In genomic region chr9:68672625-68673024, GRCh38 we compare ENCODE assay signal across 26 cellular contexts. TPM values are rescaled to one million over a fixed set of nuclear protein-coding genes. Genes with fewer than 3 reads are reported as not detected.
"Had no signal": no experiment of that assay in that cellular context is flagged by ENCODE, and none has a peak within 500 bp of the region (broad histone marks: within the 10 kb centered on the region; RNA-seq: fewer than 3 reads in every experiment).

No MANE protein-coding gene starts in this region.

- H3K4me1 Mint-ChIP-seq: naive thymus-derived CD8-positive, alpha-beta T cell; nephron had no signal

- DNase-seq: hippocampal formation; kidney; lower lobe of right lung; mammary epithelial cell; mesenchymal stem cell; naive thymus-derived CD8-positive, alpha-beta T cell; nucleus accumbens; pancreas; posterior cingulate gyrus; psoas muscle; right lobe of liver; stimulated activated CD4-positive, alpha-beta T cell treated with anti-CD3 and anti-CD28 coated beads, Interleukin-12 subunit alpha, Interleukin-12 subunit beta, amount 100 ng/mL, for 4 hours; stimulated activated CD4-positive, alpha-beta T cell treated with anti-CD3 and anti-CD28 coated beads, Interleukin-15, amount 100 ng/mL, for 24 hours; stimulated activated CD4-positive, alpha-beta T cell treated with anti-CD3 and anti-CD28 coated beads, Interleukin-2, amount 100 ng/mL, for 24 hours; stimulated activated CD4-positive, alpha-beta T cell treated with anti-CD3 and anti-CD28 coated beads, Interleukin-4, amount 100 ng/mL, for 1 hour; stimulated activated naive CD8-positive, alpha-beta T cell treated with anti-CD3 and anti-CD28 coated beads, Interleukin-15, Interleukin-2, amounts not matched to agents 100 U/mL and 50 U/mL, for 24 hours; stomach; testis; thyroid gland; transverse colon; upper lobe of left lung had no signal

- H3K27ac ChIP-seq: lower lobe of right lung, pancreas, psoas muscle, right lobe of liver, stomach, testis, thyroid gland, transverse colon, upper lobe of left lung, vagina had no signal

- H3K27me3 ChIP-seq: pancreas, right lobe of liver, testis, thyroid gland, upper lobe of left lung, vagina had no signal

- H3K4me3 Mint-ChIP-seq: naive thymus-derived CD8-positive, alpha-beta T cell; nephron; neural crest cell; stimulated activated naive B cell treated with anti-CD40 and anti-IgM and Interleukin-4, amounts not matched to agents 10 μg/mL and 1 μg/mL and 100 μg/mL, for 72 hours had no signal

- ATAC-seq: lower lobe of right lung; naive thymus-derived CD8-positive, alpha-beta T cell; pancreas; psoas muscle; right lobe of liver; stimulated activated naive CD8-positive, alpha-beta T cell treated with anti-CD3 and anti-CD28 coated beads, Interleukin-15, Interleukin-2, amounts not matched to agents 100 U/mL and 50 U/mL, for 24 hours had no signal

- H3K4me1 ChIP-seq: lower lobe of right lung, pancreas, psoas muscle, right lobe of liver, stomach, testis, thyroid gland, transverse colon, vagina had no signal

- H3K9me3 ChIP-seq: lower lobe of right lung, pancreas, psoas muscle, right lobe of liver, stomach, testis, thyroid gland, transverse colon, upper lobe of left lung, vagina had no signal

- H3K9me3 Mint-ChIP-seq: naive thymus-derived CD8-positive, alpha-beta T cell; nephron; neural crest cell had no signal

- H3K4me3 ChIP-seq: lower lobe of right lung, pancreas, psoas muscle, right lobe of liver, stomach, testis, thyroid gland, transverse colon, upper lobe of left lung, vagina had no signal

- H3K27ac Mint-ChIP-seq: naive thymus-derived CD8-positive, alpha-beta T cell; nephron; stimulated activated naive B cell treated with anti-CD40 and anti-IgM and Interleukin-4, amounts not matched to agents 10 μg/mL and 1 μg/mL and 100 μg/mL, for 72 hours had no signal

- H3K36me3 Mint-ChIP-seq: naive thymus-derived CD8-positive, alpha-beta T cell had no signal

- H3K36me3 ChIP-seq: lower lobe of right lung, pancreas, right lobe of liver, stomach, thyroid gland, transverse colon, upper lobe of left lung, vagina had no signal

- H3K27me3 Mint-ChIP-seq: stimulated activated naive B cell treated with anti-CD40 and anti-IgM and Interleukin-4, amounts not matched to agents 10 μg/mL and 1 μg/mL and 100 μg/mL, for 72 hours had no signal

RNA-seq across cellular contexts. Expression of gene PIP5K1B, which starts 32.4 kb away (rescaled TPM):
- total RNA-seq: osteoblast had no signal
